8 cellular contexts compared by ENCODE assay signal in the genomic region with DNA sequence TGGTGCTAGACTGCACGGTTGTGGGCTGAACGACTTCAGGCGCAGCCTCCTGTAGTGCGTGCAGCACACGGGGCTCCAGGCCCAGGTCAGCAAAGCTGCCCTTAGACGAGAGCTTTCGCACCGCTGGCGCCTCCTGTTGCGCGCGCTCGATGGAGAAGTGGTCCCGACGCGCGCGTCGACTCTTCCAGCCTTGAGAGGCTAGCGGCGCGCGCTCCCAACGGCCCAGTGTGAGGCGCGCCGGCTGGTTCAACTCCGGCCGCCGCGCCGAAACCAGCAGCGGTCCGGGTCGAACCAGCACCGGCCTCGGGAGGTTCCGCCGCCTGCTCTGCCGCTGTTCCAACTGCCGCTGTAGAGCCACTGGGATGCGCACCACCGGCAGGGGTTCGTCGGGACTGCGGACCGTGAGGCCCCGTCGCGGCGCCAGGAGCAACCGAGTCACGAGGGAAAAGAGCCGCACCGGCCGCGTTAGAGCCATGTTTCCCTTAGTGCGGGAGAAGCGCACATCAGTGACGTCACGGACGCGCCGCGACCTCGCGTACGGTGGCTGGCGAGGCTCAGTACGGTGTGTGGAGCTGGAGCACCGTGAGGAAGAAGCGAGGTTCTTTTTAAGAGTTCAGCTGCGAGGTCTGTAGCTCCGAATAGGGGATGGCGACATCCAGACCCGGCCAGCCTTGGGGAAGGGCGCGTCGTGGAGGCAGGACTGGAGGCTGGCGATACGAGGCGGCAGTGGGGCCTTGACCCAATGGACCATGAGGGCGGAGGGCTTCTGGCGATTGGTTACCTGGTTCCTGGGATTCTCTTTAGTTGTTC. TPM values are rescaled to one million over a fixed set of nuclear protein-coding genes. Genes with fewer than 3 reads are reported as not detected.
DNase-seq lines count a peak whose midpoint lies in the region; ATAC-seq, FAIRE-seq and TF ChIP-seq lines count a peak whose summit lies in the region.

A gene with protein sequence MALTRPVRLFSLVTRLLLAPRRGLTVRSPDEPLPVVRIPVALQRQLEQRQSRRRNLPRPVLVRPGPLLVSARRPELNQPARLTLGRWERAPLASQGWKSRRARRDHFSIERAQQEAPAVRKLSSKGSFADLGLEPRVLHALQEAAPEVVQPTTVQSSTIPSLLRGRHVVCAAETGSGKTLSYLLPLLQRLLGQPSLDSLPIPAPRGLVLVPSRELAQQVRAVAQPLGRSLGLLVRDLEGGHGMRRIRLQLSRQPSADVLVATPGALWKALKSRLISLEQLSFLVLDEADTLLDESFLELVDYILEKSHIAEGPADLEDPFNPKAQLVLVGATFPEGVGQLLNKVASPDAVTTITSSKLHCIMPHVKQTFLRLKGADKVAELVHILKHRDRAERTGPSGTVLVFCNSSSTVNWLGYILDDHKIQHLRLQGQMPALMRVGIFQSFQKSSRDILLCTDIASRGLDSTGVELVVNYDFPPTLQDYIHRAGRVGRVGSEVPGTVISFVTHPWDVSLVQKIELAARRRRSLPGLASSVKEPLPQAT (minus strand): TSS at position 505 of the 810 bp plus-strand sequence. CDS start 30 bp downstream, at position 475.
A gene (plus strand): TSS at position 557 of the 810 bp plus-strand sequence. CDS start 14,740 bp downstream, outside the sequence.

- H3K9ac ChIP-seq in IMR-90 (ENCODE audit: low read depth, low read length) (peak within 1 kb of the TSS; percentile 92), PC-3 (ENCODE audit: low read length) (peak within 1 kb of the TSS; percentile 97)

- dilution Hi-C loops in IMR-90 (cut with HindIII; ENCODE audit: low sequenced_read_pairs, unreplicated experiment): no loop called here

- peak within 1 kb of the TSS; percentile 58 for H3K18ac ChIP-seq in IMR-90 (ENCODE audit: low read depth, low read length)

- H3K4me2 ChIP-seq in IMR-90 (ENCODE audit: low read depth, low read length) (peak within 1 kb of the TSS; percentile 93), PC-3 (ENCODE audit: low read length) (peak within 1 kb of the TSS; percentile 100)

- BruUV-seq in IMR-90 (replicated peaks; lab: Mats Ljungman, UMichigan) (no TSS peak), PC-3 (replicated peaks; lab: Mats Ljungman, UMichigan) (no TSS peak)

- H2BK15ac ChIP-seq in IMR-90 (ENCODE audit: low read depth, low read length): peak within 1 kb of the TSS; percentile 60; the same call in 1 of the 3 replicates

- TF ChIP-seq POLR2A in IMR-90 (IDR thresholded peaks at IDR 0.05; ENCODE audit: low read depth, low read length): peak; percentile 77; the same call in 1 of the 2 replicates

- H3K4me1 ChIP-seq in IMR-90 (ENCODE audit: control insufficient read depth, insufficient read depth, low read length): peaks cover 7% of the 10 kb centered on the region
- H3K4me1 ChIP-seq in PC-3 (ENCODE audit: insufficient read depth, low read length): peaks cover 5% of the 10 kb centered on the region; the same call in 1 of the 2 replicates
- H3K4me1 ChIP-seq in mucosa of descending colon (ENCODE audit: low read depth): peaks cover 23% of the 10 kb centered on the region

- H4K91ac ChIP-seq in IMR-90 (ENCODE audit: insufficient read depth, low read depth, low read length): peak within 1 kb of the TSS; percentile 96

- H2AK5ac ChIP-seq in IMR-90 (ENCODE audit: low read depth, low read length): peak within 1 kb of the TSS; percentile 99

- H3K23ac ChIP-seq in IMR-90 (ENCODE audit: low read depth, low read length): peak within 1 kb of the TSS; percentile 99

- H3K79me1 ChIP-seq in IMR-90 (ENCODE audit: low read depth in 1 of 2, low read length in 2 of 2): peaks cover 24 to 45% of the 10 kb centered on the region in 2 experiments

- H3K36me3 ChIP-seq in IMR-90 (ENCODE audit: control insufficient read depth, insufficient read depth, low read length): peaks cover 7% of the 10 kb centered on the region
- H3K36me3 ChIP-seq in PC-3 (ENCODE audit: low read depth, low read length): no peaks in the 10 kb centered on the region
- H3K36me3 ChIP-seq in mucosa of descending colon (ENCODE audit: low read depth): no peaks in the 10 kb centered on the region

- H3K9me3 ChIP-seq in IMR-90 (ENCODE audit: control insufficient read depth, insufficient read depth, low read length): no peaks in the 10 kb centered on the region
- H3K9me3 ChIP-seq in PC-3 (ENCODE audit: low read length): no peaks in the 10 kb centered on the region
- H3K9me3 ChIP-seq in mucosa of descending colon: no peaks in the 10 kb centered on the region

- H3F3A ChIP-seq in PC-3 (ENCODE audit: low read length, unreplicated experiment): no peaks in the 10 kb centered on the region

- 0% methylated on average over 75 of the region's 84 CpGs; no CpG with 5 or more reads in 1 of the 2 experiments for WGBS in IMR-90 (ENCODE audit: extremely low coverage in 2 of 2, insufficient read length in 1 of 2), 2 experiments

- no peaks in the 10 kb centered on the region for H3K9me2 ChIP-seq in PC-3 (replicated peaks; ENCODE audit: low read length)

- peak within 1 kb of the TSS; percentile 100 for H2AFZ ChIP-seq in IMR-90 (replicated peaks; ENCODE audit: low read length, poor library complexity)
- peak within 1 kb of the TSS; percentile 94 for H2AFZ ChIP-seq in PC-3 (ENCODE audit: low read length)

- no peak within 1 kb of the TSS for H2BK20ac ChIP-seq in IMR-90 (ENCODE audit: low read depth, low read length)

- intact Hi-C loops in IMR-90 (cut with micrococcal nuclease) (no loop called here), PC-3 (cut with micrococcal nuclease) (no loop called here), mucosa of descending colon (cut with DNase I, micrococcal nuclease) (no loop called here)

- peak within 1 kb of the TSS; percentile 98 for H3K4ac ChIP-seq in IMR-90 (ENCODE audit: low read depth, low read length)

- TF ChIP-seq CTCF in D721Med (IDR thresholded peaks at IDR 0.05; ENCODE audit: insufficient read depth, missing control alignments) (no peak), IMR-90 (conservative IDR thresholded peaks at IDR 0.05; ENCODE audit: low read depth, low read length) (no peak), PC-3 (conservative IDR thresholded peaks at IDR 0.05; ENCODE audit: low read depth, low read length) (no peak), mucosa of descending colon (IDR thresholded peaks at IDR 0.05) (no peak)

- peak within 1 kb of the TSS; percentile 78; the same call in 1 of the 2 replicates for H2BK120ac ChIP-seq in IMR-90 (ENCODE audit: low read depth, low read length)

- peak within 1 kb of the TSS; percentile 83 for H3K27ac ChIP-seq in IMR-90 (ENCODE audit: insufficient read depth, low read length)
- peak within 1 kb of the TSS; percentile 31 for H3K27ac ChIP-seq in PC-3 (ENCODE audit: low read length)
- H3K27ac ChIP-seq in epithelial cell of prostate: peak within 1 kb of the TSS; percentile 70

- DNase-seq in D721Med (ENCODE audit: insufficient read length, low spot score) (peak; percentile 29), IMR-90 (peak; percentile 91), PC-3 (peak; percentile 88), activated T-cell treated with anti-CD3 and anti-CD28 coated beads for 4 hours (peak; percentile 95), epithelial cell of prostate (ENCODE audit: low read depth, low spot score) (peak; percentile 75), mucosa of descending colon (peak; percentile 95 to 98 (median 96))
- DNase-seq in stimulated activated CD8-positive, alpha-beta memory T cell treated with anti-CD3 and anti-CD28 coated beads, Interleukin-2, amount 100 ng/mL, for 48 hours (ENCODE audit: low read depth in 2 of 2): peak; percentile 87 to 92

- peak within 1 kb of the TSS; percentile 99 for H3K14ac ChIP-seq in IMR-90 (replicated peaks; ENCODE audit: low read depth, low read length)

- peak; percentile 75 for ATAC-seq in GM21515 (IDR thresholded peaks at IDR 0.05; ENCODE audit: unreplicated experiment)
- peak; percentile 97 for ATAC-seq in IMR-90 (ENCODE audit: low read depth)
- ATAC-seq in PC-3: peak; percentile 88
- peak; percentile 100 for ATAC-seq in mucosa of descending colon

- H2BK5ac ChIP-seq in IMR-90 (ENCODE audit: low read depth, low read length, poor library complexity, severe bottlenecking): peak within 1 kb of the TSS; percentile 80

- no peaks in the 10 kb centered on the region for H3K27me3 ChIP-seq in IMR-90 (ENCODE audit: control insufficient read depth, insufficient read depth, low read length)
- no peaks in the 10 kb centered on the region for H3K27me3 ChIP-seq in PC-3 (ENCODE audit: low read length)

- peak within 1 kb of the TSS; percentile 82 for H3K4me3 ChIP-seq in IMR-90 (ENCODE audit: insufficient read depth, low read depth, low read length)
- H3K4me3 ChIP-seq in PC-3 (ENCODE audit: low read length): peak within 1 kb of the TSS; percentile 100
- H3K4me3 ChIP-seq in mucosa of descending colon: peak within 1 kb of the TSS; percentile 98

- in situ Hi-C loops in IMR-90 (cut with MboI; ENCODE audit: low sequenced_read_pairs): no loop called here

- H3K79me2 ChIP-seq in PC-3 (ENCODE audit: low read length): peaks cover 39% of the 10 kb centered on the region

- peak within 1 kb of the TSS; percentile 98 for H4K5ac ChIP-seq in IMR-90 (ENCODE audit: low read depth, low read length)

- H4K8ac ChIP-seq in IMR-90 (ENCODE audit: low read depth in 2 of 2, low read length in 2 of 2): peak within 1 kb of the TSS; percentile 88 to 98

- peak within 1 kb of the TSS; percentile 98 for H2AK9ac ChIP-seq in IMR-90 (replicated peaks; ENCODE audit: low read depth, low read length, poor library complexity)

- POLR2A ChIA-PET in IMR-90 (lab: Charles Lee; ENCODE audit: unreplicated experiment) (interaction anchor here (0.8 kb wide), 1 partner anchor 19 kb away, joined by 19 read pairs; no protein-coding TSS in a partner anchor), PC-3 (lab: Charles Lee; ENCODE audit: unreplicated experiment) (interaction anchor here (0.6 kb wide), 2 partner anchors 96 to 121 kb away, joined by 3 read pairs; no protein-coding TSS in a partner anchor)

- no peak for TF ChIP-seq RAD21 in IMR-90 (IDR thresholded peaks at IDR 0.05; ENCODE audit: low read length)

- H3K56ac ChIP-seq in IMR-90 (ENCODE audit: extremely low read depth, insufficient read depth, low read length): peak within 1 kb of the TSS; percentile 94

- H3K9me1 ChIP-seq in IMR-90 (ENCODE audit: insufficient read depth, low read length): peaks cover 5% of the 10 kb centered on the region

- CTCF ChIA-PET in IMR-90 (lab: Yijun Ruan, JAX): interaction anchor here (1.4 kb wide), 1 partner anchor 18 kb away, joined by 6 read pairs; no protein-coding TSS in a partner anchor
- CTCF ChIA-PET in PC-3 (lab: Charles Lee): interaction anchor here (0.6 to 0.9 kb wide), 3 partner anchors 18 to 350 kb away, joined by 3 to 4 read pairs (median 3); no protein-coding TSS in a partner anchor

- H4K20me1 ChIP-seq in IMR-90 (ENCODE audit: insufficient read depth, low read length) (no peaks in the 10 kb centered on the region), PC-3 (ENCODE audit: low read length) (no peaks in the 10 kb centered on the region)

- FAIRE-seq in D721Med (lab: Jason Lieb, UNC): no peak

RNA-seq across cellular contexts. Expression of the first gene that starts in this region (rescaled TPM):
- total RNA-seq in IMR-90 (2012; rRNA removed) (8.9 and 10.0 TPM in 2 replicates), PC-3 (2014; rRNA removed) (13.4 and 16.6 TPM in 2 replicates), mucosa of descending colon (1 to 10 TPM; 6.1 to 7.2 (median 6.8) TPM)
- polyA plus RNA-seq in IMR-90 (2012; rRNA removed): 9.0 and 9.2 TPM in 2 replicates
- 7.3 and 7.9 TPM in 2 replicates for polyA plus RNA-seq in IMR-90 (2012; cell fraction: cytosol; rRNA removed)
- 3.4 and 5.0 TPM in 2 replicates for polyA plus RNA-seq in IMR-90 (2012; cell fraction: nucleus; rRNA removed; ENCODE audit: low replicate concordance)

RNA-seq across cellular contexts. Expression of the second gene that starts in this region (rescaled TPM):
- total RNA-seq in IMR-90 (2012; rRNA removed) (28.1 and 30.5 TPM in 2 replicates), PC-3 (2014; rRNA removed) (19.9 and 21.4 TPM in 2 replicates), mucosa of descending colon (10 to 100 TPM; 11.6 to 13.5 (median 12.6) TPM)
- polyA plus RNA-seq in IMR-90 (2012; rRNA removed): 15.8 TPM in 2 replicates
- 10.6 and 17.2 TPM in 2 replicates for polyA plus RNA-seq in IMR-90 (2012; cell fraction: cytosol; rRNA removed)
- polyA plus RNA-seq in IMR-90 (2012; cell fraction: nucleus; rRNA removed; ENCODE audit: low replicate concordance): 27.4 and 28.5 TPM in 2 replicates

Comparison
In these comparisons a context has a peak if more than half of its experiments do, and no peak if none do; other contexts are left out.
1. Peak in every context shown above with its lines: DNase-seq, ATAC-seq, H3K4me3 ChIP-seq and H3K27ac ChIP-seq.
2. DNase-seq: peak in every context shown above with its lines; median percentile 96 in mucosa of descending colon; 95 in activated T-cell treated with anti-CD3 and anti-CD28 coated beads for 4 hours; 91 in IMR-90; 90 in stimulated activated CD8-positive, alpha-beta memory T cell treated with anti-CD3 and anti-CD28 coated beads, Interleukin-2, amount 100 ng/mL, for 48 hours; 88 in PC-3; 75 in epithelial cell of prostate; 29 in D721Med.
3. H3K27ac ChIP-seq: peak in every context shown above with its lines; median percentile 83 in IMR-90; 70 in epithelial cell of prostate; 31 in PC-3.